In the genomic region with DNA sequence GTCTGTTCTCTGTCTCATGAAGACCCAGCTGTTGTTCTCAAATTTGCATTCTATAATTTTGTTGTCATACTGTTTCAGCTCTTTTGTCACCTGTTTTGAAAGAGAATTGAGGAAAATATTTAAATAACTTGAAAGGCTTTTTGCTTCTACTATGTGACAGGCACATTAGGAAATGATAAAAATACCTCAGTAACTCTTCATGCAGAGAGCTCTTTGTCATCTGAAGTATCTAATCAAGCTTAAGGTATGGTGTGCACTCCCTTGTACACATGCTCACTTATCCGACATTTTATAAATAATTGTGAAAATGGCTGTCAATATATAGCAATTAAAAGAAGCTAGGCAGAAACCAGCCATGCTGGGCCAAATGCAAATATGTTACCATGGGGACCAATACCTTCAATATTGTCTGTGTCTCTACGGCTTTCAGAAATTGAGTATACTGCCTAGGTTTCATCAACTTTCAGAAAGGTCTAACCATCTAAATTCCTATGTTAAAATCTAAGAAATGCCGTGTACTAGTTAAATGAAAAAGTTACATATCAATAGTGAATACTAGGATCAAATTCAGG, we compare ENCODE assay signal across 21 cellular contexts.
"Had no signal": no experiment of that assay in that cellular context is flagged by ENCODE, and none has a peak within 500 bp of the region (broad histone marks: within the 10 kb centered on the region; RNA-seq: fewer than 3 reads in every experiment).

No MANE protein-coding gene starts in this region.

- DNase-seq: activated T-cell treated with anti-CD3 and anti-CD28 coated beads, Interleukin-2, amount 50 U/mL, for 1 hour; amniotic stem cell; glutamatergic neuron; immature natural killer cell; kidney glomerular epithelial cell; left lung; pancreas; psoas muscle; spleen; stimulated activated CD4-positive, alpha-beta T cell treated with anti-CD3 and anti-CD28 coated beads, Interleukin-4, amount 100 ng/mL, for 1 hour; stimulated activated naive CD8-positive, alpha-beta T cell treated with anti-CD3 and anti-CD28 coated beads, Interleukin-15, Interleukin-2, amounts not matched to agents 100 U/mL and 50 U/mL, for 24 hours; T-helper 9 cell; upper lobe of left lung had no signal

- H3K27ac ChIP-seq: coronary artery, esophagus muscularis mucosa, hepatocyte, left lung, neutrophil, pancreas, psoas muscle, right atrium auricular region, upper lobe of left lung had no signal

- ATAC-seq: activated T-helper 17 cell treated with anti-CD3 and anti-CD28 coated beads, Interleukin-2, amount 50 U/mL, for 72 hours; left lung; pancreas; psoas muscle; stimulated activated naive CD8-positive, alpha-beta T cell treated with anti-CD3 and anti-CD28 coated beads, Interleukin-15, Interleukin-2, amounts not matched to agents 100 U/mL and 50 U/mL, for 24 hours had no signal

- H2AFZ ChIP-seq: hepatocyte had no signal

- H3K4me3 ChIP-seq: coronary artery, esophagus muscularis mucosa, hepatocyte, left lung, pancreas, psoas muscle, right atrium auricular region, upper lobe of left lung had no signal

- H3K9me3 ChIP-seq: esophagus muscularis mucosa, left lung, neutrophil, pancreas, psoas muscle, right atrium auricular region, spleen, upper lobe of left lung had no signal

- H3K27me3 ChIP-seq: esophagus muscularis mucosa, hepatocyte, left lung, neutrophil, pancreas, right atrium auricular region, spleen, upper lobe of left lung had no signal

- FAIRE-seq: bronchial epithelial cell, frontal cortex, pancreas had no signal

- H3K79me2 ChIP-seq: hepatocyte had no signal

- H3K4me2 ChIP-seq: hepatocyte had no signal
